Comparison of ENCODE assay signal across 21 cellular contexts in the genomic region with DNA sequence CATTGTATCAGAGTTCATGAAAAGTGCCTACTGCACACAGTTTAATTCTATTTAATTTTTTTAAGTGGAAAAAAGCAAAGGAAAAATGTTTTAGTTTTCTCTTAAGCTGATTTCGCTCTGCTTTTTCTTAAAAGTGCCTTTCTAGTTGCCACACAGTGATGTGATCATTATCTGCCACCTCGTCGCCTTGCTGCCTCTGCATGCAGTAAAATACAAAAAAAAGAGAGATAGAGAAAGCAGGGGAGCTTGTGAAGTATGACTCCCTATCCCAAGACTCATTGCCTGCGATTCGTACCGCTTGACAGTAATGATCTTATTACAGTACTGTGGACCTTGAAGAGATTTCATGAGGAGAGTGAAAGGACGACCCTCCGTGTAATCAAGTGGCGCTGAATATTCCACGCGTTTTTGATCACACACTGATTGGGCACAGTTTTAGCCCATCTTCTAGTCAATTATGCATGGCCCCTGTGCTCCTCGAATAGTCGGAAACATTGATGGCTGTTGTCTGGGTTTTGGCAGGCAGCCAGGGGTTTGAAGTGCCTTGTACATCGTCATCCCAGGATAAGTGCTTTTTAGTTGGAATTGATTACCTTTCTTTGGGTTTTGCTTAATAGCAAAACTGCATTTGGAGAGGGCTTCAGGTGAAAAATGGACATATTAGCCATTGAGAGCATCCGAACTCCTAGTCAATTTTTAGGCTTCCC.
DNase-seq lines count a peak whose midpoint lies in the region; ATAC-seq and TF ChIP-seq lines count a peak whose summit lies in the region.
"Had no signal": no experiment of that assay in that cellular context is flagged by ENCODE, and none has a peak within 500 bp of the region (broad histone marks: within the 10 kb centered on the region; RNA-seq: fewer than 3 reads in every experiment).

No MANE protein-coding gene starts in this region.

- no peak for ATAC-seq in stimulated activated naive B cell treated with anti-CD40 and anti-IgM and Interleukin-4, amounts not matched to agents 10 μg/mL and 1 μg/mL and 100 μg/mL, for 72 hours (replicated peaks)
- ATAC-seq: lower lobe of right lung; stimulated activated naive CD8-positive, alpha-beta T cell treated with anti-CD3 and anti-CD28 coated beads, Interleukin-15, amount 100 ng/mL, for 72 hours had no signal

- no peak for TF ChIP-seq CTCF in GM10248 (IDR thresholded peaks at IDR 0.05; ENCODE audit: control extremely low read depth, extremely low read depth, low read depth, missing control alignments)

- POLR2A ChIA-PET in GM10248 (lab: Yijun Ruan, JAX): no interaction called here

- H3K4me3 Mint-ChIP-seq in stimulated activated naive B cell treated with anti-CD40 and anti-IgM and Interleukin-4, amounts not matched to agents 10 μg/mL and 1 μg/mL and 100 μg/mL, for 72 hours: no peak overlapping the region
- H3K4me3 Mint-ChIP-seq: activated naive CD4-positive, alpha-beta T cell treated with anti-CD3 and anti-CD28 coated beads for 36 hours; activated T-cell treated with anti-CD3 and anti-CD28 coated beads, Interleukin-2, amount 50 U/mL, for 24 hours; B cell; stimulated activated naive CD8-positive, alpha-beta T cell treated with anti-CD3 and anti-CD28 coated beads, Interleukin-15, amount 100 ng/mL, for 72 hours; type B pancreatic cell had no signal

- CTCF ChIA-PET in GM10248 (lab: Yijun Ruan, JAX): no interaction called here

- DNase-seq in NCI-H2171 treated with DMSO at 0.1 percent for 48 hours (lab: John Stamatoyannopoulos, UW) (peak; percentile 24), NCI-H2171 (lab: John Stamatoyannopoulos, UW) (no peak), NCI-H1436 (lab: John Stamatoyannopoulos, UW) (peak; percentile 79), NCI-H510A (lab: John Stamatoyannopoulos, UW) (peak; percentile 53), pons (ENCODE audit: low spot score) (peak; percentile 48), GM10248 (ENCODE audit: extremely low spot score) (no peak), ecto neural progenitor cell (ENCODE audit: low spot score) (no peak)
- no peak for DNase-seq in stimulated activated naive B cell treated with anti-CD40 and anti-IgM and Interleukin-4, amounts not matched to agents 10 μg/mL and 1 μg/mL and 100 μg/mL, for 72 hours
- DNase-seq: activated CD4-positive, CD25-positive, alpha-beta regulatory T cell treated with anti-CD3 and anti-CD28 coated beads, Interleukin-2, amount 50 U/mL, for 72 hours; activated naive CD4-positive, alpha-beta T cell treated with anti-CD3 and anti-CD28 coated beads for 36 hours; activated T-cell treated with anti-CD3 and anti-CD28 coated beads, Interleukin-2, amount 50 U/mL, for 24 hours; Caco-2; dermis blood vessel endothelial cell; IMR-90; kidney; lower lobe of right lung; NCI-H2081 treated with DMSO at 0.1 percent for 48 hours; stimulated activated CD4-positive, alpha-beta T cell treated with anti-CD3 and anti-CD28 coated beads, Interleukin-4, amount 100 ng/mL, for 24 hours; stimulated activated naive CD8-positive, alpha-beta T cell treated with anti-CD3 and anti-CD28 coated beads, Interleukin-15, amount 100 ng/mL, for 72 hours had no signal

- no peaks in the 10 kb centered on the region for H3K36me3 Mint-ChIP-seq in stimulated activated naive B cell treated with anti-CD40 and anti-IgM and Interleukin-4, amounts not matched to agents 10 μg/mL and 1 μg/mL and 100 μg/mL, for 72 hours

- peaks cover 0 to 4% of the 10 kb centered on the region in 2 donors for H3K27me3 Mint-ChIP-seq in stimulated activated naive B cell treated with anti-CD40 and anti-IgM and Interleukin-4, amounts not matched to agents 10 μg/mL and 1 μg/mL and 100 μg/mL, for 72 hours
- H3K27me3 Mint-ChIP-seq: B cell, type B pancreatic cell had no signal

- H3K27ac Mint-ChIP-seq in stimulated activated naive B cell treated with anti-CD40 and anti-IgM and Interleukin-4, amounts not matched to agents 10 μg/mL and 1 μg/mL and 100 μg/mL, for 72 hours: no peak overlapping the region
- H3K27ac Mint-ChIP-seq: activated naive CD4-positive, alpha-beta T cell treated with anti-CD3 and anti-CD28 coated beads for 36 hours; activated T-cell treated with anti-CD3 and anti-CD28 coated beads, Interleukin-2, amount 50 U/mL, for 24 hours; B cell; stimulated activated naive CD8-positive, alpha-beta T cell treated with anti-CD3 and anti-CD28 coated beads, Interleukin-15, amount 100 ng/mL, for 72 hours; type B pancreatic cell had no signal

- peaks cover 3 to 4% of the 10 kb centered on the region in 2 donors for H3K9me3 Mint-ChIP-seq in stimulated activated naive B cell treated with anti-CD40 and anti-IgM and Interleukin-4, amounts not matched to agents 10 μg/mL and 1 μg/mL and 100 μg/mL, for 72 hours
- H3K9me3 Mint-ChIP-seq: stimulated activated naive CD8-positive, alpha-beta T cell treated with anti-CD3 and anti-CD28 coated beads, Interleukin-15, amount 100 ng/mL, for 72 hours; type B pancreatic cell had no signal

- H3K4me1 Mint-ChIP-seq in stimulated activated naive B cell treated with anti-CD40 and anti-IgM and Interleukin-4, amounts not matched to agents 10 μg/mL and 1 μg/mL and 100 μg/mL, for 72 hours: no peaks in the 10 kb centered on the region
- H3K4me1 Mint-ChIP-seq: B cell; stimulated activated naive CD8-positive, alpha-beta T cell treated with anti-CD3 and anti-CD28 coated beads, Interleukin-15, amount 100 ng/mL, for 72 hours had no signal

Comparison
In these comparisons a context has a peak if more than half of its experiments do, and no peak if none do; other contexts are left out.
1. DNase-seq: peak in NCI-H2171 treated with DMSO at 0.1 percent for 48 hours (single experiment), NCI-H1436 (single experiment), NCI-H510A (single experiment) and pons (single experiment); none in NCI-H2171 (single experiment), GM10248 (single experiment), ecto neural progenitor cell (single experiment) and stimulated activated naive B cell treated with anti-CD40 and anti-IgM and Interleukin-4, amounts not matched to agents 10 μg/mL and 1 μg/mL and 100 μg/mL, for 72 hours (single experiment).